8 cellular contexts compared by ENCODE assay signal in the genomic region with DNA sequence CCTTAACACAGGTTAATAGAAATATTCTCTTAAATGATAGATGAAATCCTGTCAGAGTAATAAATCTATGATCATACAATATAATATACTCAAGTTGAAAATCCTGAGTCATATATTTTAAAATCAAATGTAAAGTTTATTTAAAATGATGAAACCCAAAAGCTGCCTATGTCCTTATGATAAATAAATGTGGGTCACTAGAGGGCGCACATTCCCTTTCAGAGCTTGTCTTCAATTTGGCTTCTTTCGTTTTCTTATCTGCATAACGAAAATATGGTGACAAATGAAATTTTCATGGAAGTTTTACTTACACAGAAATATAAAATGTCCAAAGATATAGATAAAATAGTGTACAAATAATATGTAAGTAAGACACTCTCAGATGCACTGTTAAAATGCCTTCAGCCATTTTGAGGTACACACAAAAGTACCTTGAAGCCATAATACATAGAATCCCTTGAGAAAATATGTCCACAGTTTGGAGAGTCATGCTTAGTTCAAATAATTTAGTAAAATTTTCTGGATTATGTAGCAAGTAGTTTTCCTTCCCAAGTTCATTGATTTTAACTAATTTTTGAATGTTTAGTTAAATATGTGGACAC.
DNase-seq lines count a peak whose midpoint lies in the region; ATAC-seq, FAIRE-seq and TF ChIP-seq lines count a peak whose summit lies in the region.

No MANE protein-coding gene starts in this region.

- peak overlapping the region; percentile 37; the same call in 1 of the 2 replicates for H3K4me2 ChIP-seq in KMS-11

- no peaks in the 10 kb centered on the region for H3K36me3 ChIP-seq in A673 (ENCODE audit: insufficient read depth, low read length, poor library complexity, severe bottlenecking)
- no peaks in the 10 kb centered on the region for H3K36me3 ChIP-seq in KMS-11 (ENCODE audit: insufficient read depth)

- no peaks in the 10 kb centered on the region for H3K9me3 ChIP-seq in A673 (ENCODE audit: low read depth, low read length, poor library complexity, severe bottlenecking)

- no peak for ATAC-seq in HG02678 (IDR thresholded peaks at IDR 0.05; ENCODE audit: unreplicated experiment)

- POLR2A ChIA-PET in A673 (lab: Charles Lee; ENCODE audit: low non-redundant PET): no interaction called here

- intact Hi-C loops in A673 (cut with micrococcal nuclease; ENCODE audit: unreplicated experiment): loop anchor here (2.0 to 5.0 kb wide), 2 partner anchors 144 to 806 kb away; no protein-coding TSS in a partner anchor

- no peaks in the 10 kb centered on the region for H4K20me1 ChIP-seq in KMS-11 (ENCODE audit: insufficient read depth)

- H3K27ac ChIP-seq in A673 (ENCODE audit: low read depth, low read length, poor library complexity, severe bottlenecking): no peak overlapping the region
- H3K27ac ChIP-seq in KMS-11: no peak overlapping the region

- peak overlapping the region; percentile 49; the same call in 1 of the 2 replicates for H2AFZ ChIP-seq in KMS-11 (ENCODE audit: low read depth)

- FAIRE-seq in G401.6 (lab: Jason Lieb, UNC): peak; percentile 91

- no peaks in the 10 kb centered on the region for H3K79me2 ChIP-seq in KMS-11 (ENCODE audit: insufficient read depth, low read depth)

- H3K4me1 ChIP-seq in A673 (ENCODE audit: insufficient read depth, low read length, poor library complexity, severe bottlenecking) (no peaks in the 10 kb centered on the region), KMS-11 (ENCODE audit: low read depth, poor library complexity, severe bottlenecking) (no peaks in the 10 kb centered on the region)

- peaks cover 3% of the 10 kb centered on the region for H3K27me3 ChIP-seq in A673 (replicated peaks; ENCODE audit: insufficient read depth, low read depth, low read length, poor library complexity)
- H3K27me3 ChIP-seq in KMS-11 (ENCODE audit: insufficient read depth, low read depth): no peaks in the 10 kb centered on the region

- peak overlapping the region; percentile 17 for H3K4me3 ChIP-seq in A673 (ENCODE audit: low read depth, low read length, poor library complexity, severe bottlenecking)
- no peak overlapping the region for H3K4me3 ChIP-seq in KMS-11 (IDR thresholded peaks at IDR 0.05; ENCODE audit: insufficient read depth, low read depth, low read length)
- no peak overlapping the region for H3K4me3 ChIP-seq in foreskin fibroblast (ENCODE audit: low read depth in 1 of 2, low read length in 2 of 2)

- H3K9ac ChIP-seq in KMS-11: no peak overlapping the region

- peak; percentile 83 for TF ChIP-seq CTCF in A673 (conservative IDR thresholded peaks at IDR 0.05; ENCODE audit: low read depth, low read length)
- peak; percentile 69 for TF ChIP-seq CTCF in KMS-11 (conservative IDR thresholded peaks at IDR 0.05; ENCODE audit: low read depth, low read length)
- TF ChIP-seq CTCF in foreskin fibroblast (IDR thresholded peaks at IDR 0.05; ENCODE audit: low read depth, low read length): peak; percentile 34

- CTCF ChIA-PET in A673 (lab: Charles Lee): no interaction called here

- DNase-seq in A673 (ENCODE audit: low spot score): peak; percentile 67
- peak; percentile 12 for DNase-seq in SKM-1 treated with dmso at 0.1 percent for 144 hours (lab: John Stamatoyannopoulos, UW; ENCODE audit: unreplicated experiment)
- peak in 1 of 2 donors; percentile 4 for DNase-seq in foreskin fibroblast
- peak; percentile 21 for DNase-seq in retina
- DNase-seq in islet precursor cell: no peak

- BruUV-seq in A673 (replicated peaks; lab: Mats Ljungman, UMichigan): no TSS peak
